In genomic region chr16:23452221-23452571, GRCh38 we compare ENCODE assay signal across 8 cellular contexts. TPM values are rescaled to one million over a fixed set of nuclear protein-coding genes. Genes with fewer than 3 reads are reported as not detected.
A peak's percentile ranks its signal among the peaks of the same experiment; 100 is the strongest.
DNase-seq lines count a peak whose midpoint lies in the region; ATAC-seq, FAIRE-seq and TF ChIP-seq lines count a peak whose summit lies in the region.

No MANE protein-coding gene starts in this region.

- H3K27me3 ChIP-seq in BE2C (no peaks in the 10 kb centered on the region), MM.1S (replicated peaks; ENCODE audit: insufficient read depth, low read length) (no peaks in the 10 kb centered on the region)

- H4K20me1 ChIP-seq in MM.1S (ENCODE audit: insufficient read depth, low read length): no peaks in the 10 kb centered on the region

- intact Hi-C loops in dendritic cell treated with granulocyte-macrophage colony-stimulating factor and Interleukin-4, amounts not matched to agents 40 ng/mL and 50 ng/mL, for 4 days (cut with micrococcal nuclease): loop anchor here (2.0 to 10.0 kb wide), 2 partner anchors 103 to 189 kb away; partner anchors contain the start of genes DCTN5, EARS2, PALB2 and UBFD1
- intact Hi-C loops in natural killer cell (cut with micrococcal nuclease): loop anchor here (5.0 kb wide), 1 partner anchor 105 kb away; the partner anchor contains the start of genes EARS2 and UBFD1

- H3K9me3 Mint-ChIP-seq in dendritic cell treated with granulocyte-macrophage colony-stimulating factor and Interleukin-4, amounts not matched to agents 40 ng/mL and 50 ng/mL, for 4 days: no peaks in the 10 kb centered on the region
- H3K9me3 Mint-ChIP-seq in natural killer cell: no peaks in the 10 kb centered on the region

- no peak overlapping the region for H3K27ac ChIP-seq in MM.1S (ENCODE audit: low read length)

- H3K9me3 ChIP-seq in BE2C (no peaks in the 10 kb centered on the region), MM.1S (replicated peaks; ENCODE audit: insufficient read depth, low read length) (no peaks in the 10 kb centered on the region)

- no peak for TF ChIP-seq POLR2A in H54 (IDR thresholded peaks at IDR 0.05; ENCODE audit: low read depth, low read length)

- H3K9ac ChIP-seq in MM.1S (ENCODE audit: low read length): peak overlapping the region; percentile 69; the same call in 1 of the 2 replicates

- H3K9me2 ChIP-seq in MM.1S (replicated peaks; ENCODE audit: insufficient read depth, low read length): no peaks in the 10 kb centered on the region

- H3K79me2 ChIP-seq in MM.1S (ENCODE audit: low read length): peaks cover 14% of the 10 kb centered on the region

- H2AFZ ChIP-seq in MM.1S (ENCODE audit: low read length): peak overlapping the region; percentile 97

- H3K4me2 ChIP-seq in MM.1S (ENCODE audit: low read depth, low read length): peak overlapping the region; percentile 86

- H3K4me3 Mint-ChIP-seq in dendritic cell treated with granulocyte-macrophage colony-stimulating factor and Interleukin-4, amounts not matched to agents 40 ng/mL and 50 ng/mL, for 4 days: peak overlapping the region; percentile 96
- H3K4me3 Mint-ChIP-seq in natural killer cell: peak overlapping the region; percentile 99

- FAIRE-seq in H54 (lab: Jason Lieb, UNC): no peak

- no peak for ATAC-seq in natural killer cell

- H3K36me3 ChIP-seq in BE2C (no peaks in the 10 kb centered on the region), MM.1S (replicated peaks; ENCODE audit: insufficient read depth, low read length) (no peaks in the 10 kb centered on the region)

- TF ChIP-seq CTCF in BE2C (IDR thresholded peaks at IDR 0.05; ENCODE audit: low read depth, low read length): no peak
- TF ChIP-seq CTCF in MM.1S (IDR thresholded peaks at IDR 0.05; ENCODE audit: low read length): no peak
- TF ChIP-seq CTCF in natural killer cell (IDR thresholded peaks at IDR 0.05): no peak

- peak overlapping the region; percentile 89 for H3K27ac Mint-ChIP-seq in dendritic cell treated with granulocyte-macrophage colony-stimulating factor and Interleukin-4, amounts not matched to agents 40 ng/mL and 50 ng/mL, for 4 days
- H3K27ac Mint-ChIP-seq in natural killer cell: peak overlapping the region; percentile 81 to 92

- DNase-seq in BE2C: no peak
- DNase-seq in MM.1S: no peak
- no peak for DNase-seq in natural killer cell
- no peak for DNase-seq in NCI-H82 (lab: John Stamatoyannopoulos, UW)
- no peak for DNase-seq in NCI-H2107 (lab: John Stamatoyannopoulos, UW)
- no peak for DNase-seq in H54 (ENCODE audit: insufficient read length, low spot score)
- DNase-seq in NCI-H1436 treated with DMSO at 0.1 percent for 48 hours (lab: John Stamatoyannopoulos, UW): no peak

- H3K4me1 ChIP-seq in BE2C: no peaks in the 10 kb centered on the region
- peaks cover 4% of the 10 kb centered on the region; the same call in 1 of the 2 replicates for H3K4me1 ChIP-seq in MM.1S (ENCODE audit: low read length)

- H3K4me1 Mint-ChIP-seq in dendritic cell treated with granulocyte-macrophage colony-stimulating factor and Interleukin-4, amounts not matched to agents 40 ng/mL and 50 ng/mL, for 4 days (ENCODE audit: low read depth): peaks cover 40% of the 10 kb centered on the region
- peaks cover 36 to 43% of the 10 kb centered on the region in 2 donors for H3K4me1 Mint-ChIP-seq in natural killer cell

- H3K36me3 Mint-ChIP-seq in dendritic cell treated with granulocyte-macrophage colony-stimulating factor and Interleukin-4, amounts not matched to agents 40 ng/mL and 50 ng/mL, for 4 days (ENCODE audit: low read depth): peaks cover 44% of the 10 kb centered on the region
- no peaks in the 10 kb centered on the region for H3K36me3 Mint-ChIP-seq in natural killer cell

- peak overlapping the region; percentile 85 for H3K4me3 ChIP-seq in BE2C (ENCODE audit: low read depth, low read length)
- peak overlapping the region; percentile 85 for H3K4me3 ChIP-seq in MM.1S (ENCODE audit: low read length)

- H3K27me3 Mint-ChIP-seq in dendritic cell treated with granulocyte-macrophage colony-stimulating factor and Interleukin-4, amounts not matched to agents 40 ng/mL and 50 ng/mL, for 4 days: no peaks in the 10 kb centered on the region
- H3K27me3 Mint-ChIP-seq in natural killer cell (ENCODE audit: low read depth in 2 of 2): no peaks in the 10 kb centered on the region

- no peaks in the 10 kb centered on the region for H3F3A ChIP-seq in MM.1S (ENCODE audit: insufficient read depth, low read length)

RNA-seq across cellular contexts. Expression of gene COG7, which starts 0.8 kb away (rescaled TPM):
- polyA plus RNA-seq in BE2C (2012; ENCODE audit: insufficient read depth, insufficient read length, low read depth): 18.2 TPM
- 10 to 100 TPM; 18.4 to 26.6 (median 20.3) TPM for total RNA-seq in natural killer cell

RNA-seq across cellular contexts. Expression of gene GGA2, which starts 58.1 kb away (rescaled TPM):
- polyA plus RNA-seq in BE2C (2012; ENCODE audit: insufficient read depth, insufficient read length, low read depth): 41.1 TPM
- 100 to 1,000 TPM; 129 to 134 (median 131) TPM for total RNA-seq in natural killer cell
